ENCODE assay signal across 8 cellular contexts in genomic region chr15:89367485-89368451, GRCh38. TPM values are rescaled to one million over a fixed set of nuclear protein-coding genes. Genes with fewer than 3 reads are reported as not detected.
DNase-seq lines count a peak whose midpoint lies in the region; ATAC-seq and TF ChIP-seq lines count a peak whose summit lies in the region.

No MANE protein-coding gene starts in this region.

- no peak overlapping the region for H3K4me3 ChIP-seq in WERI-Rb-1 (ENCODE audit: low read depth, low read length)
- H3K4me3 ChIP-seq in left lung: peak overlapping the region in 1 of 2 donors; percentile 25

- no peaks in the 10 kb centered on the region; the same call in 1 of the 2 replicates for H3K36me3 Mint-ChIP-seq in WTC11

- peaks cover 99% of the 10 kb centered on the region for H3K27me3 Mint-ChIP-seq in WTC11 (ENCODE audit: low read depth)

- peaks cover 29% of the 10 kb centered on the region for H3K4me1 Mint-ChIP-seq in WTC11

- DNase-seq in AG20443 (ENCODE audit: low spot score): peak; percentile 49
- peak; percentile 93 for DNase-seq in HPDE6-E6E7 (ENCODE audit: extremely low spot score)
- peak; percentile 87 for DNase-seq in WTC11 (ENCODE audit: low spot score)
- peak; percentile 31 for DNase-seq in kidney tubule cell (ENCODE audit: low spot score)
- no peak for DNase-seq in WERI-Rb-1
- no peak for DNase-seq in left lung
- DNase-seq in activated CD4-positive, alpha-beta T cell treated with anti-CD3 and anti-CD28 coated beads for 4 hours: no peak

- no peaks in the 10 kb centered on the region for H3K27me3 ChIP-seq in WERI-Rb-1 (ENCODE audit: insufficient read depth, low read depth, severe bottlenecking)
- peaks cover 100% of the 10 kb centered on the region in 2 donors for H3K27me3 ChIP-seq in left lung

- peak overlapping the region; percentile 61 for H3K4me3 Mint-ChIP-seq in WTC11

- H3K4me1 ChIP-seq in left lung: peaks cover 5 to 40% of the 10 kb centered on the region in 2 donors

- H3K27ac ChIP-seq in WERI-Rb-1 (no peak overlapping the region), left lung (no peak overlapping the region)

- ATAC-seq in WTC11 (peak; percentile 42), HG03280 (IDR thresholded peaks at IDR 0.05; ENCODE audit: unreplicated experiment) (no peak), left lung (no peak)

- TF ChIP-seq CTCF in WTC11 (IDR thresholded peaks at IDR 0.05) (no peak), WERI-Rb-1 (IDR thresholded peaks at IDR 0.05; ENCODE audit: low read depth, low read length) (no peak), left lung (IDR thresholded peaks at IDR 0.05) (no peak)

- H3K36me3 ChIP-seq in WERI-Rb-1 (peaks cover 75% of the 10 kb centered on the region), left lung (no peaks in the 10 kb centered on the region)

- POLR2A ChIA-PET in WTC11 (lab: Charles Lee): interaction anchor here (0.5 to 1.5 kb wide), 3 partner anchors 12 to 39 kb away, joined by 3 to 6 read pairs (median 6); no protein-coding TSS in a partner anchor

- CTCF ChIA-PET in WTC11 (lab: Charles Lee): interaction anchor here (0.8 to 2.9 kb wide), 11 partner anchors 8 to 1020 kb away, joined by 3 to 59 read pairs (median 8); partner anchors contain the start of gene POLG

- intact Hi-C loops in left lung (cut with DNase I): no loop called here

- H3K27ac Mint-ChIP-seq in WTC11: no peak overlapping the region

- no peaks in the 10 kb centered on the region for H3K9me3 Mint-ChIP-seq in WTC11

- H3K9me3 ChIP-seq in WERI-Rb-1 (ENCODE audit: severe bottlenecking): no peaks in the 10 kb centered on the region
- no peaks in the 10 kb centered on the region for H3K9me3 ChIP-seq in left lung

TF ChIP-seq in WTC11, 78 proteins besides CTCF, POLR2A, EP300 and RAD21 (continues in another document):
- TF ChIP-seq CREB1 (CRISPR knock-in tag; IDR thresholded peaks at IDR 0.05) (0 out of 2 replicates have a peak, but pooled peaks have one; percentile 34), FOXP1 (CRISPR knock-in tag; IDR thresholded peaks at IDR 0.05; ENCODE audit: borderline replicate concordance) (peak; percentile 79), ZNF219 (CRISPR knock-in tag; IDR thresholded peaks at IDR 0.05; ENCODE audit: borderline replicate concordance) (peak; percentile 76; the same call in 1 of the 2 replicates), PRDM15 (CRISPR knock-in tag; IDR thresholded peaks at IDR 0.05) (peak; percentile 35; the same call in 1 of the 2 replicates), MYBL2 (CRISPR knock-in tag; IDR thresholded peaks at IDR 0.05) (peak; percentile 67; the same call in 1 of the 2 replicates), ZNF263 (CRISPR knock-in tag; IDR thresholded peaks at IDR 0.05; ENCODE audit: low read depth) (no peak), ZNF317 (CRISPR knock-in tag; IDR thresholded peaks at IDR 0.05; ENCODE audit: borderline replicate concordance, low read depth) (no peak), ERG (CRISPR knock-in tag; IDR thresholded peaks at IDR 0.05) (no peak), CREM (CRISPR knock-in tag; IDR thresholded peaks at IDR 0.05) (peak; percentile 38; the same call in 1 of the 2 replicates), E2F5 (CRISPR knock-in tag; IDR thresholded peaks at IDR 0.05) (peak; percentile 93), E2F1 (CRISPR knock-in tag; IDR thresholded peaks at IDR 0.05) (0 out of 2 replicates have a peak, but pooled peaks have one; percentile 34), NFE2L1 (CRISPR knock-in tag; IDR thresholded peaks at IDR 0.05) (peak; percentile 64; the same call in 1 of the 2 replicates), JUN (CRISPR knock-in tag; IDR thresholded peaks at IDR 0.05) (0 out of 2 replicates have a peak, but pooled peaks have one; percentile 26), RELA (CRISPR knock-in tag; IDR thresholded peaks at IDR 0.05; ENCODE audit: borderline replicate concordance) (no peak), SMAD3 (CRISPR knock-in tag; IDR thresholded peaks at IDR 0.05; ENCODE audit: borderline replicate concordance) (peak; percentile 56; the same call in 1 of the 2 replicates), NFATC4 (CRISPR knock-in tag; IDR thresholded peaks at IDR 0.05) (no peak), ZNF281 (CRISPR knock-in tag; IDR thresholded peaks at IDR 0.05) (peak; percentile 34; the same call in 1 of the 2 replicates), MAX (CRISPR knock-in tag; IDR thresholded peaks at IDR 0.05) (peak; percentile 71), NR2C2 (CRISPR knock-in tag; IDR thresholded peaks at IDR 0.05) (peak; percentile 52; the same call in 1 of the 2 replicates), TCF7 (CRISPR knock-in tag; IDR thresholded peaks at IDR 0.05; ENCODE audit: low read depth) (0 out of 2 replicates have a peak, but pooled peaks have one; percentile 63)

RNA-seq across cellular contexts. Expression of gene POLG, which starts 33.1 kb away (rescaled TPM):
- 63.9 to 76.2 TPM (median 68.3 TPM) in 3 replicates for total RNA-seq in WTC11 (2021)
- total RNA-seq in left lung: 10 to 100 TPM; 53.3 to 71.5 TPM

Comparison
In these comparisons a context has a peak if more than half of its experiments do, and no peak if none do; other contexts are left out.
1. DNase-seq: peak in AG20443 (single experiment), HPDE6-E6E7 (single experiment), WTC11 (single experiment) and kidney tubule cell (single experiment); none in WERI-Rb-1 (single experiment), left lung (0 of 2) and activated CD4-positive, alpha-beta T cell treated with anti-CD3 and anti-CD28 coated beads for 4 hours (0 of 2).